ENCODE assay signal across 18 cellular contexts in the genomic region with DNA sequence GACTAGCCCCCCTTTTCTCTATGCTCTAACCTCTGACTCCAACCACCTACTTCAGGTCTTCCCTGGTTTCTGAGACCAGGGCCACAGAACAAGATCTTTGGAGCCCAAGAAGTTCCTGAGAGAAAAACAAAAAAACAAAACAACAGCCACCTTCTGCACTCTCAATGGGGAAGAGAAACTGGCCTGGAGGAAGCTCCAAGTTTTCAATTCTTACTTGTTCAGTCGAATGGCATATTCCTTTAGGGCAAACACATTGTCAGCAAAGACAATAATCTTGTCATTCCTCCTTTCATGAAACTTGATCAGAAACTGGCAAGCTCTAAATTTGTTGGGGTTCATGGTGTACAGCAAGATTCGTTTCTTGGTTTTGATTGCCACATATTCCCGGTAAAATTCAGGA. TPM values are rescaled to one million over a fixed set of nuclear protein-coding genes. Genes with fewer than 3 reads are reported as not detected.
DNase-seq lines count a peak whose midpoint lies in the region; ATAC-seq and TF ChIP-seq lines count a peak whose summit lies in the region.
"Had no signal": no experiment of that assay in that cellular context is flagged by ENCODE, and none has a peak within 500 bp of the region (broad histone marks: within the 10 kb centered on the region; RNA-seq: fewer than 3 reads in every experiment).

No MANE protein-coding gene starts in this region.

- in situ Hi-C loops in transverse colon (cut with MboI; ENCODE audit: low pct_ligation_motif_present in 1 of 4, low pct_unique_long_range_greater_than_20kb in 1 of 4, low sequenced_read_pairs in 3 of 4): no loop called here

- H3K27me3 Mint-ChIP-seq in activated T-cell treated with anti-CD3 and anti-CD28 coated beads, Interleukin-2, amount 50 U/mL, for 24 hours: no peaks in the 10 kb centered on the region
- H3K27me3 Mint-ChIP-seq in activated T-helper 17 cell treated with anti-CD3 and anti-CD28 coated beads, Interleukin-2, amount 50 U/mL, for 72 hours: no peaks in the 10 kb centered on the region

- H3K9me3 Mint-ChIP-seq in activated T-cell treated with anti-CD3 and anti-CD28 coated beads, Interleukin-2, amount 50 U/mL, for 24 hours: no peaks in the 10 kb centered on the region
- H3K9me3 Mint-ChIP-seq in activated T-helper 17 cell treated with anti-CD3 and anti-CD28 coated beads, Interleukin-2, amount 50 U/mL, for 72 hours: no peaks in the 10 kb centered on the region

- H3K36me3 ChIP-seq in transverse colon: peaks cover 0 to 57% (median 26%) of the 10 kb centered on the region in 4 donors

- H3K4me3 Mint-ChIP-seq in activated T-cell treated with anti-CD3 and anti-CD28 coated beads, Interleukin-2, amount 50 U/mL, for 24 hours: no peak overlapping the region
- no peak overlapping the region for H3K4me3 Mint-ChIP-seq in activated T-helper 17 cell treated with anti-CD3 and anti-CD28 coated beads, Interleukin-2, amount 50 U/mL, for 72 hours

- H3K9me3 ChIP-seq in transverse colon: no peaks in the 10 kb centered on the region
- H3K9me3 ChIP-seq: Caco-2 had no signal

- H3K27ac ChIP-seq in transverse colon: peak overlapping the region in 1 of 4 donors; percentile 13

- H3K27ac Mint-ChIP-seq in activated T-cell treated with anti-CD3 and anti-CD28 coated beads, Interleukin-2, amount 50 U/mL, for 24 hours: peak overlapping the region; percentile 11
- H3K27ac Mint-ChIP-seq in activated T-helper 17 cell treated with anti-CD3 and anti-CD28 coated beads, Interleukin-2, amount 50 U/mL, for 72 hours: peak overlapping the region; percentile 36

- TF ChIP-seq CTCF in transverse colon (IDR thresholded peaks at IDR 0.05): no peak

- peaks cover 31% of the 10 kb centered on the region for H3K4me1 Mint-ChIP-seq in activated T-cell treated with anti-CD3 and anti-CD28 coated beads, Interleukin-2, amount 50 U/mL, for 24 hours (ENCODE audit: low read depth)
- H3K4me1 Mint-ChIP-seq in activated T-helper 17 cell treated with anti-CD3 and anti-CD28 coated beads, Interleukin-2, amount 50 U/mL, for 72 hours: peaks cover 24% of the 10 kb centered on the region

- no peaks in the 10 kb centered on the region for H3K27me3 ChIP-seq in transverse colon
- H3K27me3 ChIP-seq: BLaER1 treated with 17β-estradiol and CSF1 and Interleukin-3, amounts not matched to agents 10 nM and 100 nM had no signal

- no peak for TF ChIP-seq POLR2A in transverse colon (IDR thresholded peaks at IDR 0.05)

- no peaks in the 10 kb centered on the region for H3K4me1 ChIP-seq in transverse colon
- H3K4me1 ChIP-seq: Caco-2 had no signal

- no peak for DNase-seq in activated T-cell treated with anti-CD3 and anti-CD28 coated beads, Interleukin-2, amount 50 U/mL, for 24 hours
- DNase-seq in activated T-cell treated with anti-CD3 and anti-CD28 coated beads, Interleukin-2, amount 50 U/mL, for 1 hour: no peak
- peak; percentile 68 for DNase-seq in CD1c-positive myeloid dendritic cell (ENCODE audit: extremely low spot score)
- peak; percentile 30 for DNase-seq in medulla oblongata (ENCODE audit: extremely low spot score)
- no peak for DNase-seq in transverse colon
- DNase-seq: Caco-2, DMS53, HCEC 1CT, NCI-H1092 treated with DMSO at 0.1 percent for 48 hours, NCI-H1694, NCI-H2107, NCI-H226, NCI-H526, SIG-M5 had no signal

- ATAC-seq in activated T-helper 17 cell treated with anti-CD3 and anti-CD28 coated beads, Interleukin-2, amount 50 U/mL, for 72 hours (replicated peaks): no peak
- ATAC-seq in GM19324 (IDR thresholded peaks at IDR 0.05; ENCODE audit: low FRiP score, unreplicated experiment) (no peak), HG02852 (IDR thresholded peaks at IDR 0.05; ENCODE audit: unreplicated experiment) (no peak)

- intact Hi-C loops in transverse colon (cut with DNase I; ENCODE audit: low total_unique reads): no loop called here

- no peak for TF ChIP-seq EP300 in transverse colon (IDR thresholded peaks at IDR 0.05; ENCODE audit: low read depth)

- no peak overlapping the region for H3K4me3 ChIP-seq in transverse colon
- H3K4me3 ChIP-seq: BLaER1 treated with 17β-estradiol and CSF1 and Interleukin-3, amounts not matched to agents 10 nM and 100 nM had no signal

- peaks cover 95% of the 10 kb centered on the region for H3K36me3 Mint-ChIP-seq in activated T-cell treated with anti-CD3 and anti-CD28 coated beads, Interleukin-2, amount 50 U/mL, for 24 hours (ENCODE audit: low read depth)
- peaks cover 100% of the 10 kb centered on the region for H3K36me3 Mint-ChIP-seq in activated T-helper 17 cell treated with anti-CD3 and anti-CD28 coated beads, Interleukin-2, amount 50 U/mL, for 72 hours (ENCODE audit: low read depth)

- WGBS in transverse colon (ENCODE audit: low coverage in 1 of 2), 2 donors: 80 to 85% methylated on average over 3 of the region's 3 CpGs

RNA-seq across cellular contexts. Expression of a gene that starts 15.0 kb away (rescaled TPM):
- 10 to 100 TPM; 51.6 to 58.2 TPM for total RNA-seq in activated T-helper 17 cell treated with anti-CD3 and anti-CD28 coated beads, Interleukin-2, amount 50 U/mL, for 72 hours
- 10 to 100 TPM; 30.0 to 47.2 (median 39.0) TPM for total RNA-seq in transverse colon

RNA-seq across cellular contexts. Expression of a gene that starts 58.9 kb away (rescaled TPM):
- not detected for total RNA-seq in activated T-helper 17 cell treated with anti-CD3 and anti-CD28 coated beads, Interleukin-2, amount 50 U/mL, for 72 hours
- under 1 TPM in 3 of 4 donors, not detected in 1; 0.14 to 0.64 (median 0.20) TPM for total RNA-seq in transverse colon

Comparison
In these comparisons a context has a peak if more than half of its experiments do, and no peak if none do; other contexts are left out.
1. DNase-seq: peak in CD1c-positive myeloid dendritic cell (single experiment) and medulla oblongata (single experiment); none in activated T-cell treated with anti-CD3 and anti-CD28 coated beads, Interleukin-2, amount 50 U/mL, for 24 hours (single experiment), activated T-cell treated with anti-CD3 and anti-CD28 coated beads, Interleukin-2, amount 50 U/mL, for 1 hour (single experiment) and transverse colon (single experiment).